23 cellular contexts compared by ENCODE assay signal in the genomic region with DNA sequence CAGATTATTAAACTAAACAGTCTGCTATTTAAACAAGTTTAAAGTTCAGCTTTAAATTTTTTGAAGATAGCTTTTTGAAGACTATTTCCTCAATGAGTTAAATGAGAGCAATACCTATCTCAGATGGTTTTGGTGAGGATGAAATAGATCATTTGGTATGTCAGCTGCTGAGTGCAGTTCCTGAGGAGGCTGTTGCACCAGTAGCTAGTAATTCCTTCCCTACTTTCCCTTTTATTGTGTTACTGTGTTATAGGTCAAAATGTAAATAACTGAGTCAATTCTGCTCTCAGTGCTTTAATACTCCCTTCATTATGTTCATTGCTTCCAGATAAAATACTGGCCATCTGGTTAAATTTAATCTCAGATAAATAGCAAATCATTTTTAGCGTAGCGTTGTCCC. TPM values are rescaled to one million over a fixed set of nuclear protein-coding genes. Genes with fewer than 3 reads are reported as not detected.
"Had no signal": no experiment of that assay in that cellular context is flagged by ENCODE, and none has a peak within 500 bp of the region (broad histone marks: within the 10 kb centered on the region; RNA-seq: fewer than 3 reads in every experiment).

No MANE protein-coding gene starts in this region.

- H3K27me3 ChIP-seq: brain microvascular endothelial cell had no signal

- FAIRE-seq: colon had no signal

- H3K27ac ChIP-seq: brain microvascular endothelial cell, cardiac muscle cell, VCaP had no signal

- DNase-seq: activated CD4-positive, alpha-beta memory T cell treated with anti-CD3 and anti-CD28 coated beads for 36 hours; activated CD4-positive, alpha-beta T cell treated with anti-CD3 and anti-CD28 coated beads, Interleukin-2, amount 10 ng/mL, durations not matched to agents 7 days and 5 days; activated CD4-positive, CD25-positive, alpha-beta regulatory T cell; activated CD8-positive, alpha-beta memory T cell treated with anti-CD3 and anti-CD28 coated beads for 24 hours; activated effector memory CD4-positive, alpha-beta T cell treated with anti-CD3 and anti-CD28 coated beads, Interleukin-2, amount 50 U/mL, for 16 hours; activated naive CD4-positive, alpha-beta T cell treated with Interleukin-2 at 50 U/mL for 16 hours; activated T-cell treated with anti-CD3 and anti-CD28 coated beads, Interleukin-2, amount 50 U/mL, for 4 hours; brain microvascular endothelial cell; NCI-H1092 treated with DMSO at 0.1 percent for 48 hours; NCI-H1417 treated with DMSO at 0.1 percent for 48 hours; NCI-H1694; NCI-H2029; NCI-H2107; NCI-H2171 treated with DMSO at 0.1 percent for 48 hours; NCI-H226; NCI-H510A; NCI-H526 treated with DMSO at 0.1 percent for 48 hours; SHP77 treated with DMSO at 0.1 percent for 48 hours; T-cell had no signal

- ATAC-seq: activated T-cell treated with anti-CD3 and anti-CD28 coated beads, Interleukin-2, amount 50 U/mL, for 4 hours; T-cell had no signal

- H3K36me3 ChIP-seq: brain microvascular endothelial cell, cardiac muscle cell had no signal

- H3K4me3 ChIP-seq: cardiac muscle cell had no signal

RNA-seq across cellular contexts. Expression of a gene that starts 48.6 kb away (rescaled TPM):
- total RNA-seq: activated CD4-positive, alpha-beta memory T cell treated with anti-CD3 and anti-CD28 coated beads for 36 hours; activated CD4-positive, alpha-beta T cell treated with anti-CD3 and anti-CD28 coated beads, Interleukin-2, amount 10 ng/mL, durations not matched to agents 7 days and 5 days; activated T-cell treated with anti-CD3 and anti-CD28 coated beads, Interleukin-2, amount 50 U/mL, for 4 hours; T-helper 2 cell treated with Interferon-gamma antibody and Interleukin-4, amounts not matched to agents 100 ng/mL and 5 ng/mL, for 36 hours had no signal
